10 cellular contexts compared by ENCODE assay signal in the genomic region with DNA sequence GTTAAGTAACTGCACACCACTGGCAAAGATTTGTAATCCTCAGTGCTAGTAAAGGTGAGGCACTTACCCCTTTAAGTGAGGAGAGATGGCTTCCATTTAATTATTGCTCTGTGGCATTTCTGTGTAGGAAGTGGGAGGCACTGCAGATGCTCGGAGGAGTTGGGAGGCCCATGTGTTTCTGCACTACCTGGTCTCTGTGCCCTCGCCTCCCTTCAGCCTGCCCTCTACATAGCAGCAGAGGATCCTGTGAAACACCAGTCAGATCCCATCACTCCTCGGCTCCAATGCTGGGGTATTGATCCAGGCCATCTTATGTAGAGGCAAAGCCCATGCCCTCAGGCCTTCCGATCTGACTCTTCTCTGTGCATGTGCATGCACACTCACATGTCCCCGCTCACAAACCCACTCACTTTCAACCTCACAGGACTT.
DNase-seq lines count a peak whose midpoint lies in the region; ATAC-seq and TF ChIP-seq lines count a peak whose summit lies in the region.
"Had no signal": no experiment of that assay in that cellular context is flagged by ENCODE, and none has a peak within 500 bp of the region (broad histone marks: within the 10 kb centered on the region; RNA-seq: fewer than 3 reads in every experiment).

No MANE protein-coding gene starts in this region.

- peak overlapping the region; percentile 78 to 91 (median 87) for H3K4me3 Mint-ChIP-seq in CD4-positive, alpha-beta memory T cell

- no peaks in the 10 kb centered on the region for H3K27me3 Mint-ChIP-seq in CD4-positive, alpha-beta memory T cell

- H3K9me3 ChIP-seq in CD4-positive, alpha-beta memory T cell (ENCODE audit: control insufficient read depth in 1 of 2, low read length in 2 of 2) = no peaks in the 10 kb centered on the region
- H3K9me3 ChIP-seq: SK-N-SH had no signal

- TF ChIP-seq CTCF in brain microvascular endothelial cell (IDR thresholded peaks at IDR 0.05; ENCODE audit: low read depth, low read length, missing control alignments) = no peak

- peak overlapping the region; percentile 30 to 36 for H3K4me3 ChIP-seq in CD4-positive, alpha-beta memory T cell (ENCODE audit: low read length in 2 of 2)
- no peak overlapping the region for H3K4me3 ChIP-seq in brain microvascular endothelial cell (ENCODE audit: low read depth, low read length)

- H3K9me3 Mint-ChIP-seq in CD4-positive, alpha-beta memory T cell = no peaks in the 10 kb centered on the region

- no peaks in the 10 kb centered on the region for H3K36me3 Mint-ChIP-seq in CD4-positive, alpha-beta memory T cell

- peaks cover 14% of the 10 kb centered on the region for H3K4me1 ChIP-seq in CD4-positive, alpha-beta memory T cell (ENCODE audit: insufficient read depth, low read length)

- peak overlapping the region; percentile 36 to 95 (median 86) for H3K27ac Mint-ChIP-seq in CD4-positive, alpha-beta memory T cell

- peak; percentile 35 for ATAC-seq in HG03097 (IDR thresholded peaks at IDR 0.05; ENCODE audit: low FRiP score, unreplicated experiment)
- ATAC-seq in GM19324 (IDR thresholded peaks at IDR 0.05; ENCODE audit: low FRiP score, unreplicated experiment) = no peak

- DNase-seq in CD4-positive, alpha-beta memory T cell = peak in 3 of 5 donors; percentile 12 to 23 (median 16)
- DNase-seq in activated T-cell treated with anti-CD3 and anti-CD28 coated beads for 48 hours (ENCODE audit: low read depth) (peak; percentile 3), brain microvascular endothelial cell (no peak), DMS79 (lab: John Stamatoyannopoulos, UW) (no peak), G401 (ENCODE audit: low spot score) (no peak)
- DNase-seq: NCI-H1436 treated with DMSO at 0.1 percent for 48 hours, SK-N-SH had no signal

- intact Hi-C loops in CD4-positive, alpha-beta memory T cell (cut with micrococcal nuclease) = loop anchor here (5.0 kb wide), 1 partner anchor 65 kb away; a partner anchor contains a TSS

- H3K27ac ChIP-seq in CD4-positive, alpha-beta memory T cell (ENCODE audit: low read depth, low read length) = no peak overlapping the region
- peak overlapping the region; percentile 10 for H3K27ac ChIP-seq in layer of hippocampus (ENCODE audit: low read depth, low read length)
- no peak overlapping the region for H3K27ac ChIP-seq in brain microvascular endothelial cell

- no peaks in the 10 kb centered on the region for H3K36me3 ChIP-seq in CD4-positive, alpha-beta memory T cell (ENCODE audit: insufficient read depth, low read length)
- no peaks in the 10 kb centered on the region for H3K36me3 ChIP-seq in brain microvascular endothelial cell (replicated peaks)

- no peaks in the 10 kb centered on the region for H3K27me3 ChIP-seq in CD4-positive, alpha-beta memory T cell (ENCODE audit: insufficient read depth, low read length)
- no peaks in the 10 kb centered on the region for H3K27me3 ChIP-seq in layer of hippocampus (ENCODE audit: control insufficient read depth, insufficient read depth, low read length)
- H3K27me3 ChIP-seq in brain microvascular endothelial cell (replicated peaks) = no peaks in the 10 kb centered on the region

- in situ Hi-C loops in brain microvascular endothelial cell (cut with HindIII; ENCODE audit: low pct_ligation_motif_present, low sequenced_read_pairs) = no loop called here
- in situ Hi-C loops in G401 (cut with HindIII; ENCODE audit: low sequenced_read_pairs) = no loop called here

- CTCF ChIA-PET in CD4-positive, alpha-beta memory T cell (lab: Charles Lee; ENCODE audit: partially characterized antibody) = no interaction called here

- peaks cover 21 to 38% (median 23%) of the 10 kb centered on the region in 4 donors for H3K4me1 Mint-ChIP-seq in CD4-positive, alpha-beta memory T cell

- POLR2A ChIA-PET in CD4-positive, alpha-beta memory T cell (lab: Charles Lee; ENCODE audit: partially characterized antibody) = no interaction called here

Comparison
In these comparisons a context has a peak if more than half of its experiments do, and no peak if none do; other contexts are left out.
1. DNase-seq: peak in CD4-positive, alpha-beta memory T cell (3 of 5) and activated T-cell treated with anti-CD3 and anti-CD28 coated beads for 48 hours (single experiment); none in brain microvascular endothelial cell (single experiment), DMS79 (single experiment) and G401 (single experiment).